In the genomic region with DNA sequence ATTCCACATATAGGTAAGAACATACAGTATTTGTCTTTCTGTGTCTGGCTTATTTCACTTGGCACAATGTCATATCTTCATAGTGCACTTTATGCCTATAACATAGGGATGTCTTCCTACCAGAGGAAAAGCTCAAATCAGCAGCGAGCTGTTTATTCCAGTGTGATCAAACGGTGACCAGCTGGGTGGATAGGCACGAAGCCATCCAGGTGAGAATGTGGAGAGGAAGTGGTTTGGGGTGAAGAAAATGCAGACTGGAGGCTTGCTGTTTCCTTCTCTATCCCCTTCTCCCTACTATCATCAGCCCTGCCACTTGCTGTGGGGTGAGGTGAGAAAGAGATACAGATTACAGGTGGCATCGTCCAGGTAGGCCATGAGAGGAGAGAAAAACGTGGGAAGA, we compare ENCODE assay signal across 15 cellular contexts. TPM values are rescaled to one million over a fixed set of nuclear protein-coding genes. Genes with fewer than 3 reads are reported as not detected.
A peak's percentile ranks its signal among the peaks of the same experiment; 100 is the strongest.
DNase-seq lines count a peak whose midpoint lies in the region; ATAC-seq and TF ChIP-seq lines count a peak whose summit lies in the region.
"Had no signal": no experiment of that assay in that cellular context is flagged by ENCODE, and none has a peak within 500 bp of the region (broad histone marks: within the 10 kb centered on the region; RNA-seq: fewer than 3 reads in every experiment).

No MANE protein-coding gene starts in this region.

- peak overlapping the region; percentile 8 for H3K27ac Mint-ChIP-seq in MCF 10A (ENCODE audit: low read depth, unreplicated experiment)
- peak overlapping the region; percentile 38 to 53 for H3K27ac Mint-ChIP-seq in effector memory CD8-positive, alpha-beta T cell

- BruUV-seq in MCF 10A (replicated peaks; lab: Mats Ljungman, UMichigan) (no TSS peak), mammary epithelial cell (replicated peaks; lab: Mats Ljungman, UMichigan) (no TSS peak)

- TF ChIP-seq EP300 in transverse colon (IDR thresholded peaks at IDR 0.05; ENCODE audit: low read depth): no peak

- H2AFZ ChIP-seq in mammary epithelial cell (ENCODE audit: low read depth, low read length): no peak overlapping the region

- in situ Hi-C loops in mammary epithelial cell (cut with MboI; ENCODE audit: low sequenced_read_pairs in 2 of 2) (no loop called here), transverse colon (cut with MboI; ENCODE audit: low pct_ligation_motif_present in 1 of 4, low pct_unique_long_range_greater_than_20kb in 1 of 4, low sequenced_read_pairs in 3 of 4) (no loop called here)

- no peak for DNase-seq in MCF 10A (ENCODE audit: unreplicated experiment)
- no peak for DNase-seq in mammary epithelial cell
- DNase-seq in Jurkat, Clone E6-1 (ENCODE audit: low read depth, low spot score): peak; percentile 60
- DNase-seq in effector memory CD8-positive, alpha-beta T cell: no peak
- DNase-seq in transverse colon: no peak
- no peak for DNase-seq in T-helper 9 cell
- DNase-seq: DMS79; KBM-7; MV-4-11; NCI-H1694 treated with DMSO at 0.1 percent for 48 hours; NK-92 treated with Interleukin-12 subunit alpha and Interleukin-12 subunit beta, amount 100 ng/mL, for 24 hours; SK-N-SH had no signal

- TF ChIP-seq POLR2A in transverse colon (IDR thresholded peaks at IDR 0.05): no peak

- H4K20me1 ChIP-seq in mammary epithelial cell (ENCODE audit: insufficient read depth, low read length): no peaks in the 10 kb centered on the region

- H3K9me3 ChIP-seq in mammary epithelial cell (replicated peaks; ENCODE audit: insufficient read depth, low read length) (no peaks in the 10 kb centered on the region), transverse colon (peaks cover 0 to 4% of the 10 kb centered on the region in 2 donors)

- ATAC-seq in effector memory CD8-positive, alpha-beta T cell (replicated peaks): no peak
- no peak for ATAC-seq in HG02938 (IDR thresholded peaks at IDR 0.05; ENCODE audit: unreplicated experiment)
- ATAC-seq: Right ventricle myocardium inferior had no signal

- CTCF ChIA-PET in MCF 10A (lab: Yijun Ruan, JAX) (interaction anchor here (0.6 kb wide), 1 partner anchor 38 kb away, joined by 4 read pairs; no protein-coding TSS in a partner anchor), mammary epithelial cell (lab: Charles Lee; ENCODE audit: low non-redundant PET) (no interaction called here)

- H3K79me2 ChIP-seq in mammary epithelial cell (ENCODE audit: insufficient read depth, low read length): peaks cover 47% of the 10 kb centered on the region

- H3K4me3 Mint-ChIP-seq in MCF 10A (ENCODE audit: unreplicated experiment): no peak overlapping the region
- peak overlapping the region in 1 of 2 donors; percentile 25 for H3K4me3 Mint-ChIP-seq in effector memory CD8-positive, alpha-beta T cell

- H3K9me3 Mint-ChIP-seq in MCF 10A (ENCODE audit: unreplicated experiment): no peaks in the 10 kb centered on the region
- H3K9me3 Mint-ChIP-seq in effector memory CD8-positive, alpha-beta T cell: no peaks in the 10 kb centered on the region

- H3K4me3 ChIP-seq in mammary epithelial cell (replicated peaks in 1 of 3; ENCODE audit: insufficient read depth in 1 of 3, low read depth in 2 of 3, low read length in 3 of 3) (no peak overlapping the region), transverse colon (no peak overlapping the region)
- no peak overlapping the region for H3K4me3 ChIP-seq in Jurkat, Clone E6-1 (ENCODE audit: low read length)
- H3K4me3 ChIP-seq: BLaER1 had no signal

- H3K4me1 Mint-ChIP-seq in MCF 10A (ENCODE audit: insufficient read depth, unreplicated experiment): no peaks in the 10 kb centered on the region
- peaks cover 7 to 35% of the 10 kb centered on the region in 2 donors for H3K4me1 Mint-ChIP-seq in effector memory CD8-positive, alpha-beta T cell (ENCODE audit: low read depth in 2 of 2)

- H3K4me1 ChIP-seq in mammary epithelial cell (ENCODE audit: insufficient read depth, low read length) (no peaks in the 10 kb centered on the region), transverse colon (no peaks in the 10 kb centered on the region)
- H3K4me1 ChIP-seq: BLaER1 had no signal

- H3K36me3 Mint-ChIP-seq in MCF 10A (ENCODE audit: insufficient read depth, unreplicated experiment): no peaks in the 10 kb centered on the region
- H3K36me3 Mint-ChIP-seq in effector memory CD8-positive, alpha-beta T cell (ENCODE audit: insufficient read depth): no peaks in the 10 kb centered on the region

- POLR2A ChIA-PET in MCF 10A (lab: Yijun Ruan, JAX): interaction anchor here (0.6 to 0.9 kb wide), 2 partner anchors 35 to 362 kb away, joined by 3 read pairs; no protein-coding TSS in a partner anchor

- no peak overlapping the region for H3K9ac ChIP-seq in mammary epithelial cell (ENCODE audit: insufficient read depth, low read length)
- H3K9ac ChIP-seq: BLaER1, SK-N-SH had no signal

- H3K36me3 ChIP-seq in mammary epithelial cell (ENCODE audit: insufficient read depth, low read length) (no peaks in the 10 kb centered on the region), transverse colon (no peaks in the 10 kb centered on the region)

- no peak overlapping the region for H3K4me2 ChIP-seq in mammary epithelial cell (ENCODE audit: insufficient read depth, low read depth, low read length)
- H3K4me2 ChIP-seq: BLaER1, SK-N-SH had no signal

- 91% methylated on average over 5 of the region's 5 CpGs for WGBS in mammary epithelial cell (ENCODE audit: low coverage, missing lambda C conversion rate)
- 65 to 80% methylated on average over 5 of the region's 5 CpGs for WGBS in transverse colon (ENCODE audit: low coverage in 1 of 2), 2 donors

- dilution Hi-C loops in mammary epithelial cell (cut with HindIII; ENCODE audit: low sequenced_read_pairs): no loop called here

- no peak overlapping the region for H3K27ac ChIP-seq in mammary epithelial cell (ENCODE audit: insufficient read depth, low read depth, low read length)
- no peak overlapping the region for H3K27ac ChIP-seq in transverse colon
- H3K27ac ChIP-seq: BLaER1 had no signal

- intact Hi-C loops in MCF 10A (cut with micrococcal nuclease) (no loop called here), mammary epithelial cell (cut with micrococcal nuclease) (no loop called here), transverse colon (cut with DNase I; ENCODE audit: low total_unique reads) (no loop called here)

- H3K27me3 Mint-ChIP-seq in MCF 10A (ENCODE audit: insufficient read depth, unreplicated experiment): no peaks in the 10 kb centered on the region
- no peaks in the 10 kb centered on the region for H3K27me3 Mint-ChIP-seq in effector memory CD8-positive, alpha-beta T cell

- H3K27me3 ChIP-seq in mammary epithelial cell (ENCODE audit: insufficient read depth, low read length) (no peaks in the 10 kb centered on the region), transverse colon (no peaks in the 10 kb centered on the region)
- H3K27me3 ChIP-seq: BLaER1 had no signal

- TF ChIP-seq CTCF in MCF 10A (IDR thresholded peaks at IDR 0.05; ENCODE audit: unreplicated experiment): no peak
- no peak for TF ChIP-seq CTCF in mammary epithelial cell (conservative IDR thresholded peaks at IDR 0.05 in 1 of 2, IDR thresholded peaks at IDR 0.05 in 1 of 2; ENCODE audit: extremely low read depth in 1 of 2, insufficient read depth in 1 of 2, low read depth in 1 of 2, low read length in 2 of 2)
- no peak for TF ChIP-seq CTCF in transverse colon (IDR thresholded peaks at IDR 0.05)

RNA-seq across cellular contexts. Expression of a gene that starts 52.4 kb away (rescaled TPM):
- total RNA-seq in MCF 10A (2022): 102 and 126 TPM in 2 replicates
- total RNA-seq in mammary epithelial cell: 10 to 100 TPM; 51.2 to 63.2 TPM
- polyA plus RNA-seq in mammary epithelial cell: 58.9 TPM
- 20.2 TPM for polyA minus RNA-seq in mammary epithelial cell
- polyA plus RNA-seq in Jurkat, Clone E6-1 (2012; ENCODE audit: insufficient read depth, insufficient read length): 110 TPM
- total RNA-seq in transverse colon: 10 to 100 TPM; 49.4 to 78.1 (median 52.9) TPM
